In genomic region chr5:1331861-1332405, GRCh38 we compare ENCODE assay signal across 26 cellular contexts. TPM values are rescaled to one million over a fixed set of nuclear protein-coding genes. Genes with fewer than 3 reads are reported as not detected.
DNase-seq lines count a peak whose midpoint lies in the region; ATAC-seq, FAIRE-seq and TF ChIP-seq lines count a peak whose summit lies in the region.
"Had no signal": no experiment of that assay in that cellular context is flagged by ENCODE, and none has a peak within 500 bp of the region (broad histone marks: within the 10 kb centered on the region; RNA-seq: fewer than 3 reads in every experiment).

No MANE protein-coding gene starts in this region.

- CTCF ChIA-PET in activated naive CD4-positive, alpha-beta T cell treated with anti-CD3 and anti-CD28 coated beads, Interleukin-2, amount 10 ng/mL, durations not matched to agents 7 days and 5 days (lab: Charles Lee) = no interaction called here
- CTCF ChIA-PET in GM12878 (lab: Yijun Ruan, JAX) = no interaction called here

- no peaks in the 10 kb centered on the region for H3K9me2 ChIP-seq in MM.1S (replicated peaks; ENCODE audit: insufficient read depth, low read length)
- H3K9me2 ChIP-seq in GM23338 (ENCODE audit: insufficient read depth) = no peaks in the 10 kb centered on the region

- H3K9me3 ChIP-seq in MM.1S (replicated peaks; ENCODE audit: insufficient read depth, low read length) = no peaks in the 10 kb centered on the region
- H3K9me3 ChIP-seq in GM12878 (replicated peaks; ENCODE audit: control insufficient read depth, insufficient read depth, low read length) = no peaks in the 10 kb centered on the region
- no peaks in the 10 kb centered on the region for H3K9me3 ChIP-seq in spleen
- H3K9me3 ChIP-seq: BLaER1 treated with 17β-estradiol and CSF1 and Interleukin-3, amounts not matched to agents 10 nM and 100 nM; transverse colon had no signal

- BruUV-seq in GM12878 (replicated peaks; lab: Mats Ljungman, UMichigan) = no TSS peak

- H3K4me3 ChIP-seq in MM.1S (ENCODE audit: low read length) (no peak overlapping the region), GM12878 (no peak overlapping the region), spleen (no peak overlapping the region), GM23338 (no peak overlapping the region)
- H3K4me3 ChIP-seq: BLaER1 treated with 17β-estradiol and CSF1 and Interleukin-3, amounts not matched to agents 10 nM and 100 nM; SJSA1; transverse colon had no signal

- in situ Hi-C loops in GM12878 (cut with MboI) = no loop called here

- H3K4me2 ChIP-seq in MM.1S (ENCODE audit: low read depth, low read length) = no peak overlapping the region
- no peak overlapping the region for H3K4me2 ChIP-seq in GM12878 (ENCODE audit: control insufficient read depth, insufficient read depth)
- no peak overlapping the region for H3K4me2 ChIP-seq in GM23338

- H3K4me1 ChIP-seq in MM.1S (ENCODE audit: low read length) = peaks cover 41% of the 10 kb centered on the region
- H3K4me1 ChIP-seq in GM12878 (ENCODE audit: control insufficient read depth, insufficient read depth, low read length) = no peaks in the 10 kb centered on the region
- peaks cover 0 to 15% (median 0%) of the 10 kb centered on the region in 6 donors for H3K4me1 ChIP-seq in spleen
- H3K4me1 ChIP-seq in GM23338 (ENCODE audit: insufficient read depth) = no peaks in the 10 kb centered on the region

- 81% methylated on average over 11 of the region's 11 CpGs for WGBS in GM12878 (ENCODE audit: insufficient coverage, insufficient replicate concordance, low lambda C conversion rate, missing lambda C conversion rate)
- WGBS in spleen, 5 donors = 90 to 92% (median 90%) methylated on average over 11 of the region's 11 CpGs

- no peak overlapping the region for H2AFZ ChIP-seq in MM.1S (ENCODE audit: low read length)
- H2AFZ ChIP-seq in GM12878 (ENCODE audit: control insufficient read depth, low read depth, low read length) = no peak overlapping the region
- no peak overlapping the region for H2AFZ ChIP-seq in GM23338

- no peaks in the 10 kb centered on the region for H3K9me3 Mint-ChIP-seq in activated naive CD4-positive, alpha-beta T cell treated with anti-CD3 and anti-CD28 coated beads, Interleukin-2, amount 10 ng/mL, durations not matched to agents 7 days and 5 days
- H3K9me3 Mint-ChIP-seq in GM23338 = no peaks in the 10 kb centered on the region; the same call in 1 of the 3 replicates
- H3K9me3 Mint-ChIP-seq: activated CD4-positive, alpha-beta T cell treated with anti-CD3 and anti-CD28 coated beads, Interleukin-2, amount 10 ng/mL, durations not matched to agents 7 days and 5 days; activated naive CD4-positive, alpha-beta T cell treated with anti-CD3 and anti-CD28 coated beads, Interleukin-2, amount 50 U/mL, for 72 hours; stimulated activated naive CD8-positive, alpha-beta T cell treated with anti-CD3 and anti-CD28 coated beads, Interleukin-15, Interleukin-2, amounts not matched to agents 100 ng/mL and 50 ng/mL, for 24 hours had no signal

- H4K20me1 ChIP-seq in MM.1S (ENCODE audit: insufficient read depth, low read length) = peaks cover 25% of the 10 kb centered on the region
- no peaks in the 10 kb centered on the region for H4K20me1 ChIP-seq in GM12878 (ENCODE audit: control insufficient read depth, insufficient read depth)
- H4K20me1 ChIP-seq in GM23338 (replicated peaks; ENCODE audit: insufficient read depth) = 0 out of 2 replicates have a peak, but pooled peaks cover 5% of the 10 kb centered on the region

- DNase-seq in activated naive CD4-positive, alpha-beta T cell treated with anti-CD3 and anti-CD28 coated beads, Interleukin-2, amount 10 ng/mL, durations not matched to agents 7 days and 5 days = peak; percentile 20
- DNase-seq in activated naive CD4-positive, alpha-beta T cell treated with Interleukin-2 at 50 U/mL for 16 hours = no peak
- DNase-seq in MM.1S (no peak), GM12878 (ENCODE audit: low read depth, low spot score) (no peak), spleen (peak; percentile 47), GM23338 (ENCODE audit: low spot score) (no peak), activated gamma-delta T cell treated with Interleukin-2 at 50 U/mL for 16 hours (no peak), CD1c-positive myeloid dendritic cell (ENCODE audit: extremely low spot score) (no peak)
- DNase-seq: activated CD4-positive, alpha-beta T cell treated with anti-CD3 and anti-CD28 coated beads, Interleukin-2, amount 10 ng/mL, durations not matched to agents 7 days and 5 days; effector CD8-positive, alpha-beta T cell; EL; kidney glomerular epithelial cell; NCI-H1105; NCI-H2081 treated with DMSO at 0.1 percent for 48 hours; NCI-H446; nucleus accumbens; stimulated activated CD4-positive, alpha-beta T cell treated with anti-CD3 and anti-CD28 coated beads, Interleukin-4, amount 100 ng/mL, for 1 hour had no signal

- SMC1A ChIA-PET in GM12878 (lab: Charles Lee; ENCODE audit: uncharacterized antibody, unreplicated experiment) = no interaction called here

- peaks cover 14% of the 10 kb centered on the region for H3K4me1 Mint-ChIP-seq in activated naive CD4-positive, alpha-beta T cell treated with anti-CD3 and anti-CD28 coated beads, Interleukin-2, amount 10 ng/mL, durations not matched to agents 7 days and 5 days
- H3K4me1 Mint-ChIP-seq in GM23338 = peaks cover 8% of the 10 kb centered on the region; the same call in 1 of the 3 replicates

- intact Hi-C loops in GM12878 (cut with micrococcal nuclease; ENCODE audit: unreplicated experiment) (no loop called here), spleen (cut with DNase I; ENCODE audit: low total_unique reads) (no loop called here)

- TF ChIP-seq RAD21 in GM12878 (IDR thresholded peaks at IDR 0.05; ENCODE audit: insufficient read depth, low read depth, low read length) = no peak

- H3K4me3 Mint-ChIP-seq in activated naive CD4-positive, alpha-beta T cell treated with anti-CD3 and anti-CD28 coated beads, Interleukin-2, amount 10 ng/mL, durations not matched to agents 7 days and 5 days = no peak overlapping the region
- no peak overlapping the region for H3K4me3 Mint-ChIP-seq in GM23338
- H3K4me3 Mint-ChIP-seq: activated CD4-positive, alpha-beta T cell treated with anti-CD3 and anti-CD28 coated beads, Interleukin-2, amount 10 ng/mL, durations not matched to agents 7 days and 5 days; stimulated activated naive CD8-positive, alpha-beta T cell treated with anti-CD3 and anti-CD28 coated beads, Interleukin-15, Interleukin-2, amounts not matched to agents 100 ng/mL and 50 ng/mL, for 24 hours had no signal

- no peak overlapping the region for H3K9ac ChIP-seq in MM.1S (ENCODE audit: low read length)
- H3K9ac ChIP-seq in GM12878 (ENCODE audit: control insufficient read depth, insufficient read depth, low read length) = no peak overlapping the region

- peaks cover 97% of the 10 kb centered on the region for H3K79me2 ChIP-seq in MM.1S (ENCODE audit: low read length)
- no peaks in the 10 kb centered on the region for H3K79me2 ChIP-seq in GM12878 (ENCODE audit: control insufficient read depth, insufficient read depth, low read length)
- peaks cover 8% of the 10 kb centered on the region; the same call in 1 of the 2 replicates for H3K79me2 ChIP-seq in GM23338 (replicated peaks; ENCODE audit: insufficient read depth)

- POLR2A ChIA-PET in GM12878 (lab: Charles Lee) = no interaction called here

- H3K27ac Mint-ChIP-seq in activated naive CD4-positive, alpha-beta T cell treated with anti-CD3 and anti-CD28 coated beads, Interleukin-2, amount 10 ng/mL, durations not matched to agents 7 days and 5 days = peak overlapping the region; percentile 68
- no peak overlapping the region for H3K27ac Mint-ChIP-seq in GM23338
- H3K27ac Mint-ChIP-seq: activated CD4-positive, alpha-beta T cell treated with anti-CD3 and anti-CD28 coated beads, Interleukin-2, amount 10 ng/mL, durations not matched to agents 7 days and 5 days; stimulated activated naive CD8-positive, alpha-beta T cell treated with anti-CD3 and anti-CD28 coated beads, Interleukin-15, Interleukin-2, amounts not matched to agents 100 ng/mL and 50 ng/mL, for 24 hours had no signal

- H3K36me3 Mint-ChIP-seq in activated naive CD4-positive, alpha-beta T cell treated with anti-CD3 and anti-CD28 coated beads, Interleukin-2, amount 10 ng/mL, durations not matched to agents 7 days and 5 days = peaks cover 58% of the 10 kb centered on the region
- peaks cover 81% of the 10 kb centered on the region for H3K36me3 Mint-ChIP-seq in GM23338 (ENCODE audit: low read depth)

- ATAC-seq in GM12878 (peak; percentile 27), GM23338 (no peak)

- FAIRE-seq in GM12878 (lab: Jason Lieb, UNC) = no peak
- FAIRE-seq: H1 had no signal

- RAD21 ChIA-PET in GM12878 (lab: Charles Lee; ENCODE audit: unreplicated experiment) = no interaction called here

- peaks cover 56% of the 10 kb centered on the region for H3K36me3 ChIP-seq in MM.1S (replicated peaks; ENCODE audit: insufficient read depth, low read length)
- H3K36me3 ChIP-seq in GM12878 (ENCODE audit: control insufficient read depth in 2 of 2, insufficient read depth in 2 of 2, low read length in 1 of 2) = peaks cover 15 to 48% of the 10 kb centered on the region in 2 experiments
- peaks cover 3 to 89% (median 69%) of the 10 kb centered on the region in 6 donors for H3K36me3 ChIP-seq in spleen
- H3K36me3 ChIP-seq in GM23338 (ENCODE audit: insufficient read depth) = peaks cover 23% of the 10 kb centered on the region

- H3F3A ChIP-seq in MM.1S (ENCODE audit: insufficient read depth, low read length) = peaks cover 58% of the 10 kb centered on the region
- H3F3A ChIP-seq in GM23338 (replicated peaks; ENCODE audit: low read depth) = no peaks in the 10 kb centered on the region

- no peak for TF ChIP-seq EP300 in GM12878 (IDR thresholded peaks at IDR 0.05; ENCODE audit: borderline replicate concordance in 1 of 2, control insufficient read depth in 1 of 2, low read depth in 2 of 2, low read length in 2 of 2)

- TF ChIP-seq POLR2A in GM12878 (IDR thresholded peaks at IDR 0.05; ENCODE audit: low read depth, low read length) = no peak
- TF ChIP-seq POLR2A in spleen (IDR thresholded peaks at IDR 0.05) = no peak

- TF ChIP-seq CTCF in MM.1S (IDR thresholded peaks at IDR 0.05; ENCODE audit: low read length) (no peak), GM12878 (IDR thresholded peaks at IDR 0.05 in 2 of 3, conservative IDR thresholded peaks at IDR 0.05 in 1 of 3; ENCODE audit: control insufficient read depth in 2 of 3, extremely low read depth in 1 of 3, insufficient read depth in 1 of 3, low read depth in 3 of 3, low read length in 3 of 3) (no peak), spleen (IDR thresholded peaks at IDR 0.05 in 8 of 11, conservative IDR thresholded peaks at IDR 0.05 in 3 of 11) (no peak), GM23338 (conservative IDR thresholded peaks at IDR 0.05; ENCODE audit: low read depth in 2 of 2) (no peak)

- peak overlapping the region; percentile 9; the same call in 1 of the 2 replicates for H3K27ac ChIP-seq in MM.1S (ENCODE audit: low read length)
- H3K27ac ChIP-seq in GM12878 (ENCODE audit: control insufficient read depth, insufficient read depth) = no peak overlapping the region
- no peak overlapping the region for H3K27ac ChIP-seq in spleen
- no peak overlapping the region for H3K27ac ChIP-seq in GM23338 (ENCODE audit: low read depth)
- H3K27ac ChIP-seq: BLaER1 treated with 17β-estradiol and CSF1 and Interleukin-3, amounts not matched to agents 10 nM and 100 nM; SJSA1; VCaP had no signal

- H3K27me3 Mint-ChIP-seq in activated naive CD4-positive, alpha-beta T cell treated with anti-CD3 and anti-CD28 coated beads, Interleukin-2, amount 10 ng/mL, durations not matched to agents 7 days and 5 days = no peaks in the 10 kb centered on the region
- peaks cover 15% of the 10 kb centered on the region for H3K27me3 Mint-ChIP-seq in GM23338 (ENCODE audit: insufficient read depth, low read depth, poor library complexity)
- H3K27me3 Mint-ChIP-seq: activated CD4-positive, alpha-beta T cell treated with anti-CD3 and anti-CD28 coated beads, Interleukin-2, amount 10 ng/mL, durations not matched to agents 7 days and 5 days; stimulated activated naive CD8-positive, alpha-beta T cell treated with anti-CD3 and anti-CD28 coated beads, Interleukin-15, Interleukin-2, amounts not matched to agents 100 ng/mL and 50 ng/mL, for 24 hours had no signal

- H3K27me3 ChIP-seq in MM.1S (replicated peaks; ENCODE audit: insufficient read depth, low read length) (no peaks in the 10 kb centered on the region), GM12878 (replicated peaks in 1 of 2; ENCODE audit: control insufficient read depth in 2 of 2, insufficient read depth in 2 of 2, low read length in 1 of 2) (no peaks in the 10 kb centered on the region), spleen (replicated peaks in 1 of 7) (no peaks in the 10 kb centered on the region), GM23338 (ENCODE audit: insufficient read depth) (no peaks in the 10 kb centered on the region)
- H3K27me3 ChIP-seq: BLaER1 treated with 17β-estradiol and CSF1 and Interleukin-3, amounts not matched to agents 10 nM and 100 nM; SJSA1; transverse colon had no signal

RNA-seq across cellular contexts. Expression of gene CLPTM1L, which starts 13.0 kb away (rescaled TPM):
- total RNA-seq in GM12878 (2013; cell fraction: nucleolus; rRNA removed) = 93.2 and 118 TPM in 2 replicates
- 266 and 278 TPM in 2 replicates for total RNA-seq in GM12878 (2014; rRNA removed)
- total RNA-seq in GM12878 (2014; rRNA removed; fragmentation: Illumina TruSeq; extraction: Trizol) = 142 and 171 TPM in 2 replicates
- total RNA-seq in GM12878 (2021) = 140 and 147 TPM in 2 replicates
- 72.4 TPM for polyA plus RNA-seq in GM12878 (2011; ENCODE audit: low read depth)
- polyA plus RNA-seq in GM12878 (2011; rRNA removed) = 80.8 and 124 TPM in 2 replicates
- polyA plus RNA-seq in GM12878 (2011; cell fraction: cytosol; rRNA removed) = 135 and 191 TPM in 2 replicates
- polyA plus RNA-seq in GM12878 (2011; cell fraction: nucleus; rRNA removed) = 148 and 184 TPM in 2 replicates
- polyA plus RNA-seq in GM12878 (2012) = 82.8 and 110 TPM in 2 replicates
- 87.8 and 163 TPM in 2 replicates for polyA plus RNA-seq in GM12878 (2014; fragmentation: Illumina TruSeq; extraction: Trizol)
- polyA plus RNA-seq in GM12878 (2014; fragmentation: Nextera tagmentation; extraction: Ambion mirVana) = 10 to 100 TPM in 1 of 2 experiments, 1 to 10 TPM in 1; 2.9 to 22.8 TPM
- polyA plus RNA-seq in GM12878 (2014; rRNA removed) = 195 and 219 TPM in 2 replicates
- 10 to 100 TPM; 34.2 to 39.9 TPM for polyA plus RNA-seq in GM12878 (2016; fragmentation: Nextera tagmentation; extraction: Ambion mirVana)
- polyA minus RNA-seq in GM12878 (2011; rRNA and poly(A)+ RNA removed) = 125 and 188 TPM in 2 replicates
- polyA minus RNA-seq in GM12878 (2011; cell fraction: cytosol; rRNA and poly(A)+ RNA removed) = 55.8 and 65.4 TPM in 2 replicates
- 43.2 and 68.0 TPM in 2 replicates for polyA minus RNA-seq in GM12878 (2011; cell fraction: nucleus; rRNA and poly(A)+ RNA removed)
- 100 to 1,000 TPM in 3 of 7 donors, 10 to 100 TPM in 4; 87.2 to 118 (median 99.9) TPM for total RNA-seq in spleen
- 10 to 100 TPM; 39.7 to 55.6 (median 45.1) TPM for polyA plus RNA-seq in spleen
- total RNA-seq in GM23338 (2014; rRNA removed; shearing (Covaris generic)) = 110 and 142 TPM in 2 replicates
- polyA plus RNA-seq in GM23338 (2016; fragmentation: Nextera tagmentation; extraction: Ambion mirVana) = 39.9 and 41.7 TPM in 2 replicates

RNA-seq across cellular contexts. Expression of gene TERT, which starts 37.1 kb away (rescaled TPM):
- total RNA-seq in GM12878 (2013; cell fraction: nucleolus; rRNA removed) = 29.3 and 36.2 TPM in 2 replicates
- 8.6 and 9.0 TPM in 2 replicates for total RNA-seq in GM12878 (2014; rRNA removed)
- 3.4 and 3.5 TPM in 2 replicates for total RNA-seq in GM12878 (2014; rRNA removed; fragmentation: Illumina TruSeq; extraction: Trizol)
- total RNA-seq in GM12878 (2021) = 14.8 and 21.5 TPM in 2 replicates
- polyA plus RNA-seq in GM12878 (2011; ENCODE audit: low read depth) = 0.05 TPM
- 2.4 and 3.8 TPM in 2 replicates for polyA plus RNA-seq in GM12878 (2011; rRNA removed)
- polyA plus RNA-seq in GM12878 (2011; cell fraction: cytosol; rRNA removed) = 4.6 and 8.2 TPM in 2 replicates
- 52.7 and 80.1 TPM in 2 replicates for polyA plus RNA-seq in GM12878 (2011; cell fraction: nucleus; rRNA removed)
- polyA plus RNA-seq in GM12878 (2012) = 0.95 and 1.0 TPM in 2 replicates
- polyA plus RNA-seq in GM12878 (2014; fragmentation: Illumina TruSeq; extraction: Trizol) = 0.57 and 2.4 TPM in 2 replicates
- polyA plus RNA-seq in GM12878 (2014; fragmentation: Nextera tagmentation; extraction: Ambion mirVana) = under 1 TPM; 0.08 to 0.55 TPM
- 17.4 and 17.8 TPM in 2 replicates for polyA plus RNA-seq in GM12878 (2014; rRNA removed)
- 1 to 10 TPM; 6.1 to 6.5 TPM for polyA plus RNA-seq in GM12878 (2016; fragmentation: Nextera tagmentation; extraction: Ambion mirVana)
- polyA minus RNA-seq in GM12878 (2011; rRNA and poly(A)+ RNA removed) = 1.9 and 5.6 TPM in 2 replicates
- polyA minus RNA-seq in GM12878 (2011; cell fraction: cytosol; rRNA and poly(A)+ RNA removed) = 3.5 and 6.3 TPM in 2 replicates
- polyA minus RNA-seq in GM12878 (2011; cell fraction: nucleus; rRNA and poly(A)+ RNA removed) = 10.5 and 15.5 TPM in 2 replicates
- 1 to 10 TPM in 2 of 7 donors, under 1 TPM in 3, not detected in 2; 0.16 to 5.3 (median 0.43) TPM for total RNA-seq in spleen
- polyA plus RNA-seq in spleen = under 1 TPM; 0.09 to 0.53 (median 0.19) TPM
- total RNA-seq in GM23338 (2014; rRNA removed; shearing (Covaris generic)) = 36.2 and 46.4 TPM in 2 replicates
- 9.1 and 9.8 TPM in 2 replicates for polyA plus RNA-seq in GM23338 (2016; fragmentation: Nextera tagmentation; extraction: Ambion mirVana)
- total RNA-seq: glomerular endothelial cell, renal cortical epithelial cell, transverse colon had no signal

Comparison
In these comparisons a context has a peak if more than half of its experiments do, and no peak if none do; other contexts are left out.
1. DNase-seq: peak in activated naive CD4-positive, alpha-beta T cell treated with anti-CD3 and anti-CD28 coated beads, Interleukin-2, amount 10 ng/mL, durations not matched to agents 7 days and 5 days (single experiment) and spleen (single experiment); none in activated naive CD4-positive, alpha-beta T cell treated with Interleukin-2 at 50 U/mL for 16 hours (single experiment), MM.1S (single experiment), GM12878 (single experiment), GM23338 (single experiment), activated gamma-delta T cell treated with Interleukin-2 at 50 U/mL for 16 hours (single experiment) and CD1c-positive myeloid dendritic cell (single experiment).